Comparison of ENCODE assay signal across 2 cellular contexts in genomic region chr13:70714993-70715392, GRCh38.
TF ChIP-seq lines count a peak whose summit lies in the region.

No MANE protein-coding gene starts in this region.

TF ChIP-seq in SK-N-SH, 30 proteins besides CTCF, POLR2A, EP300 and RAD21 (continued from another document):
- no peak for TF ChIP-seq REST (IDR thresholded peaks at IDR 0.05; ENCODE audit: low read depth, low read length)
- TF ChIP-seq RCOR1 (IDR thresholded peaks at IDR 0.05; ENCODE audit: low read length) = no peak

TF ChIP-seq in SK-N-SH treated with all-trans-retinoic acid at 6 μM for 48 hours, 23 proteins besides CTCF, POLR2A, EP300 and RAD21 (continued from another document):
- TF ChIP-seq PATZ1 (CRISPR knock-in tag; IDR thresholded peaks at IDR 0.05; ENCODE audit: borderline replicate concordance) = no peak
- no peak for TF ChIP-seq TSHZ2 (CRISPR knock-in tag; IDR thresholded peaks at IDR 0.05)
- no peak for TF ChIP-seq ARNTL (CRISPR knock-in tag; IDR thresholded peaks at IDR 0.05; ENCODE audit: borderline replicate concordance, low read depth)
- no peak for TF ChIP-seq ZNF565 (CRISPR knock-in tag; conservative IDR thresholded peaks at IDR 0.05; ENCODE audit: low read depth)
- no peak for TF ChIP-seq RARB (CRISPR knock-in tag; IDR thresholded peaks at IDR 0.05)
- no peak for TF ChIP-seq ESRRG (CRISPR knock-in tag; IDR thresholded peaks at IDR 0.05)
- no peak for TF ChIP-seq ZNF70 (CRISPR knock-in tag; IDR thresholded peaks at IDR 0.05)
